ENCODE assay signal across 8 cellular contexts in genomic region chr13:27375686-27376326, GRCh38. TPM values are rescaled to one million over a fixed set of nuclear protein-coding genes. Genes with fewer than 3 reads are reported as not detected.
DNase-seq lines count a peak whose midpoint lies in the region; ATAC-seq and TF ChIP-seq lines count a peak whose summit lies in the region.

No MANE protein-coding gene starts in this region.

- TF ChIP-seq POLR2A in Peyer's patch (IDR thresholded peaks at IDR 0.05) = no peak
- no peak for TF ChIP-seq POLR2A in gastroesophageal sphincter (IDR thresholded peaks at IDR 0.05)

- ATAC-seq in gastroesophageal sphincter (no peak), HG03460 (IDR thresholded peaks at IDR 0.05; ENCODE audit: unreplicated experiment) (no peak), HG03135 (IDR thresholded peaks at IDR 0.05; ENCODE audit: unreplicated experiment) (no peak)

- no peak overlapping the region for H3K27ac ChIP-seq in C4-2B
- no peak overlapping the region for H3K27ac ChIP-seq in Peyer's patch
- no peak overlapping the region for H3K27ac ChIP-seq in gastroesophageal sphincter

- peak; percentile 99 for TF ChIP-seq CTCF in C4-2B (conservative IDR thresholded peaks at IDR 0.05)
- TF ChIP-seq CTCF in HFF-Myc (IDR thresholded peaks at IDR 0.05; ENCODE audit: low read depth, low read length, missing control alignments) = peak; percentile 91
- peak; percentile 61 to 83 (median 68) for TF ChIP-seq CTCF in Peyer's patch (IDR thresholded peaks at IDR 0.05)
- TF ChIP-seq CTCF in gastroesophageal sphincter (IDR thresholded peaks at IDR 0.05) = peak; percentile 60 to 84 (median 77)

- H3K36me3 ChIP-seq in Peyer's patch (no peaks in the 10 kb centered on the region), gastroesophageal sphincter (no peaks in the 10 kb centered on the region)

- H3K4me3 Mint-ChIP-seq in activated T-helper 2 cell treated with anti-CD3 and anti-CD28 coated beads, Interferon-gamma antibody, Interleukin-2, Interleukin-4, amounts not matched to agents 10 μg/mL and 5 μg/mL and 100 μg/mL, durations not matched to agents 14 hours and 24 hours and 36 hours (ENCODE audit: low read depth) = no peak overlapping the region

- H3K9me3 ChIP-seq in Peyer's patch (no peaks in the 10 kb centered on the region), gastroesophageal sphincter (no peaks in the 10 kb centered on the region)

- intact Hi-C loops in activated T-helper 2 cell treated with anti-CD3 and anti-CD28 coated beads, Interferon-gamma antibody, Interleukin-2, Interleukin-4, amounts not matched to agents 10 μg/mL and 5 μg/mL and 100 μg/mL, durations not matched to agents 14 hours and 24 hours and 36 hours (cut with micrococcal nuclease) = loop anchor here (2.0 to 10.0 kb wide), 3 partner anchors 75 to 606 kb away; partner anchors contain the start of gene MTIF3

- no peaks in the 10 kb centered on the region for H3K36me3 Mint-ChIP-seq in activated T-helper 2 cell treated with anti-CD3 and anti-CD28 coated beads, Interferon-gamma antibody, Interleukin-2, Interleukin-4, amounts not matched to agents 10 μg/mL and 5 μg/mL and 100 μg/mL, durations not matched to agents 14 hours and 24 hours and 36 hours (ENCODE audit: low read depth)

- H3K9me3 Mint-ChIP-seq in activated T-helper 2 cell treated with anti-CD3 and anti-CD28 coated beads, Interferon-gamma antibody, Interleukin-2, Interleukin-4, amounts not matched to agents 10 μg/mL and 5 μg/mL and 100 μg/mL, durations not matched to agents 14 hours and 24 hours and 36 hours = no peaks in the 10 kb centered on the region

- peak; percentile 50 for DNase-seq in HFF-Myc (ENCODE audit: extremely low read depth, low read depth)
- peak; percentile 55 to 84 (median 64) for DNase-seq in Peyer's patch
- DNase-seq in activated T-helper 2 cell treated with anti-CD3 and anti-CD28 coated beads, Interferon-gamma antibody, Interleukin-2, Interleukin-4, amounts not matched to agents 10 μg/mL and 5 μg/mL and 100 μg/mL, durations not matched to agents 14 hours and 24 hours and 36 hours (ENCODE audit: low spot score) = peak; percentile 31
- DNase-seq in pulmonary artery endothelial cell (ENCODE audit: low read depth, low spot score) = peak; percentile 15

- H3K4me1 ChIP-seq in Peyer's patch = peaks cover 0 to 10% (median 0%) of the 10 kb centered on the region in 4 donors
- peaks cover 0 to 16% (median 0%) of the 10 kb centered on the region in 3 donors for H3K4me1 ChIP-seq in gastroesophageal sphincter

- no peaks in the 10 kb centered on the region for H3K27me3 ChIP-seq in Peyer's patch
- H3K27me3 ChIP-seq in gastroesophageal sphincter = peaks cover 34% of the 10 kb centered on the region

- H3K4me3 ChIP-seq in HFF-Myc (replicated peaks; ENCODE audit: low read depth, low read length) (no peak overlapping the region), Peyer's patch (no peak overlapping the region), gastroesophageal sphincter (no peak overlapping the region)

- no peak overlapping the region for H3K27ac Mint-ChIP-seq in activated T-helper 2 cell treated with anti-CD3 and anti-CD28 coated beads, Interferon-gamma antibody, Interleukin-2, Interleukin-4, amounts not matched to agents 10 μg/mL and 5 μg/mL and 100 μg/mL, durations not matched to agents 14 hours and 24 hours and 36 hours

- no peak for TF ChIP-seq EP300 in gastroesophageal sphincter (IDR thresholded peaks at IDR 0.05)

- peaks cover 8% of the 10 kb centered on the region for H3K4me1 Mint-ChIP-seq in activated T-helper 2 cell treated with anti-CD3 and anti-CD28 coated beads, Interferon-gamma antibody, Interleukin-2, Interleukin-4, amounts not matched to agents 10 μg/mL and 5 μg/mL and 100 μg/mL, durations not matched to agents 14 hours and 24 hours and 36 hours (ENCODE audit: low read depth)

- H3K27me3 Mint-ChIP-seq in activated T-helper 2 cell treated with anti-CD3 and anti-CD28 coated beads, Interferon-gamma antibody, Interleukin-2, Interleukin-4, amounts not matched to agents 10 μg/mL and 5 μg/mL and 100 μg/mL, durations not matched to agents 14 hours and 24 hours and 36 hours (ENCODE audit: low read depth) = peaks cover 17% of the 10 kb centered on the region

- WGBS in gastroesophageal sphincter (ENCODE audit: low coverage in 1 of 2), 2 donors = 52 to 56% methylated on average over 7 to 10 of the region's 15 CpGs

RNA-seq across cellular contexts. Expression of gene GTF3A, which starts 48.6 kb away (rescaled TPM):
- total RNA-seq in Peyer's patch = 100 to 1,000 TPM in 1 of 4 donors, 10 to 100 TPM in 3; 29.2 to 179 (median 49.3) TPM
- 251 and 253 TPM in 2 replicates for total RNA-seq in activated T-helper 2 cell treated with anti-CD3 and anti-CD28 coated beads, Interferon-gamma antibody, Interleukin-2, Interleukin-4, amounts not matched to agents 10 μg/mL and 5 μg/mL and 100 μg/mL, durations not matched to agents 14 hours and 24 hours and 36 hours
- total RNA-seq in gastroesophageal sphincter = 100 to 1,000 TPM in 2 of 4 donors, 10 to 100 TPM in 2; 90.5 to 151 (median 120) TPM
- total RNA-seq in pulmonary artery endothelial cell = 106 and 125 TPM in 2 replicates
